1 cellular context compared by ENCODE assay signal in the genomic region with DNA sequence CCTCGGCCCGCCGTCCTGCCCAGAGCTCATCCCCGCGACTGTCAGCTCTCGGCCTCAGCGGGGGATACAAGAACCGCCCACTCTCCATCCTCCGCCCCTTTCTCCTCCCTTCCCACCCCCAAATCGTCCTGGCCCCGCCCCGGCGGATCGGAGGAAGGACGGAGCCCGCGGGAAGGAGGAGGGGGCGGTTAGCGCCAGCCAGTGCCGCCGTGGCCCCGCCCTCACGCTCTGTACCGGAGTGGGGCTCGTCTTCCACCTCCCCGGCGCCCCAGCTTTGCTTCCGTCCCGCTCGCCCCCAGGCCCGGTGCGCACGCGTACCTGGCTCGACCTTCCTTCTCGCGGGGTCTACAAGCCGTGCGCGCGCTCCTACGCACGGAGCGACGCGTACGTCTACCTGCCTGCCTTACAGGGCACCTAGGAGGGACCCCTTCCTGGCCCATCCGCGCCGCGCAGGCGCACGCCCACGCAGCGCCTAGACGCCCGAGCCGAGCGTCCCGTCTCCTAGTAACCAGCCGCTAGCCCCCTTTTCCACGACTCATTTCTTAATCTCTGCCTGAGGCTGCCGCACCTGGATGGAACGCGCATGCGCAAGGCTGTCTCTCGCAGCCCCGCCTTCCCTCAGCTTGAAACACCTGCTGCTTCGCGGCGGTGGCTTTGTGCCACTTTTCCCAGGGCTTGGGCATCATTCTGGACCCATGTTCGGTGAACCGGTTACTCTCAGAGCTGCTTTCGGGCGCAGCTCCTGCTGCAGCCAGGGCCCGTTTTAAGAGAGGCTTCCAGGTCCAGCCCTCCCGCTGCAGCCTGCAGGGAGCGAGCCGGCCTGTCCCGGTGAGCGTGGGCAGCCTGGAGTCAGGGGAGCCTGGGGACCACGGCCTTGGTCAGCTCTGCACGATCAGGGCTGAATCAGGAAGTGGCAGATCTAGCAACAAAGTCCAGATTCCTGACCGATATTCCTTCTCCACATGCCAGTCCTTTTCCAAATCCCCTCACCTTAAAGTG.
TF ChIP-seq lines count a peak whose summit lies in the region.

A gene with protein sequence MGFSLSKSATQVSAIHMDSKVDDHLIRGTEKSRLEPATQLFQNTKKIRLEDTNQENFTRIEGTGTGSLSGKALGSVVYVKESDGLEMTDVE (plus strand): TSS at position 598 of the 999 bp plus-strand sequence. CDS start 8,852 bp downstream, outside the sequence.

TF ChIP-seq in HepG2, 621 proteins besides CTCF, POLR2A, EP300 and RAD21 (continued from another document and continues in another):
- TF ChIP-seq ZNF615 (CRISPR knock-in tag; IDR thresholded peaks at IDR 0.05; ENCODE audit: borderline replicate concordance) = no peak; the same call in 1 of the 2 replicates
- TF ChIP-seq HNRNPK (IDR thresholded peaks at IDR 0.05; ENCODE audit: low read depth, low read length, poor library complexity, severe bottlenecking) = peak; percentile 96
- TF ChIP-seq, protein P1, sequence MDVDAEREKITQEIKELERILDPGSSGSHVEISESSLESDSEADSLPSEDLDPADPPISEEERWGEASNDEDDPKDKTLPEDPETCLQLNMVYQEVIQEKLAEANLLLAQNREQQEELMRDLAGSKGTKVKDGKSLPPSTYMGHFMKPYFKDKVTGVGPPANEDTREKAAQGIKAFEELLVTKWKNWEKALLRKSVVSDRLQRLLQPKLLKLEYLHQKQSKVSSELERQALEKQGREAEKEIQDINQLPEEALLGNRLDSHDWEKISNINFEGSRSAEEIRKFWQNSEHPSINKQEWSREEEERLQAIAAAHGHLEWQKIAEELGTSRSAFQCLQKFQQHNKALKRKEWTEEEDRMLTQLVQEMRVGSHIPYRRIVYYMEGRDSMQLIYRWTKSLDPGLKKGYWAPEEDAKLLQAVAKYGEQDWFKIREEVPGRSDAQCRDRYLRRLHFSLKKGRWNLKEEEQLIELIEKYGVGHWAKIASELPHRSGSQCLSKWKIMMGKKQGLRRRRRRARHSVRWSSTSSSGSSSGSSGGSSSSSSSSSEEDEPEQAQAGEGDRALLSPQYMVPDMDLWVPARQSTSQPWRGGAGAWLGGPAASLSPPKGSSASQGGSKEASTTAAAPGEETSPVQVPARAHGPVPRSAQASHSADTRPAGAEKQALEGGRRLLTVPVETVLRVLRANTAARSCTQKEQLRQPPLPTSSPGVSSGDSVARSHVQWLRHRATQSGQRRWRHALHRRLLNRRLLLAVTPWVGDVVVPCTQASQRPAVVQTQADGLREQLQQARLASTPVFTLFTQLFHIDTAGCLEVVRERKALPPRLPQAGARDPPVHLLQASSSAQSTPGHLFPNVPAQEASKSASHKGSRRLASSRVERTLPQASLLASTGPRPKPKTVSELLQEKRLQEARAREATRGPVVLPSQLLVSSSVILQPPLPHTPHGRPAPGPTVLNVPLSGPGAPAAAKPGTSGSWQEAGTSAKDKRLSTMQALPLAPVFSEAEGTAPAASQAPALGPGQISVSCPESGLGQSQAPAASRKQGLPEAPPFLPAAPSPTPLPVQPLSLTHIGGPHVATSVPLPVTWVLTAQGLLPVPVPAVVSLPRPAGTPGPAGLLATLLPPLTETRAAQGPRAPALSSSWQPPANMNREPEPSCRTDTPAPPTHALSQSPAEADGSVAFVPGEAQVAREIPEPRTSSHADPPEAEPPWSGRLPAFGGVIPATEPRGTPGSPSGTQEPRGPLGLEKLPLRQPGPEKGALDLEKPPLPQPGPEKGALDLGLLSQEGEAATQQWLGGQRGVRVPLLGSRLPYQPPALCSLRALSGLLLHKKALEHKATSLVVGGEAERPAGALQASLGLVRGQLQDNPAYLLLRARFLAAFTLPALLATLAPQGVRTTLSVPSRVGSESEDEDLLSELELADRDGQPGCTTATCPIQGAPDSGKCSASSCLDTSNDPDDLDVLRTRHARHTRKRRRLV (CRISPR knock-in tag; IDR thresholded peaks at IDR 0.05) = peak; percentile 81
- peak; percentile 91 for TF ChIP-seq RBFOX2 (IDR thresholded peaks at IDR 0.05; ENCODE audit: low read depth, low read length)
- TF ChIP-seq, protein P2, sequence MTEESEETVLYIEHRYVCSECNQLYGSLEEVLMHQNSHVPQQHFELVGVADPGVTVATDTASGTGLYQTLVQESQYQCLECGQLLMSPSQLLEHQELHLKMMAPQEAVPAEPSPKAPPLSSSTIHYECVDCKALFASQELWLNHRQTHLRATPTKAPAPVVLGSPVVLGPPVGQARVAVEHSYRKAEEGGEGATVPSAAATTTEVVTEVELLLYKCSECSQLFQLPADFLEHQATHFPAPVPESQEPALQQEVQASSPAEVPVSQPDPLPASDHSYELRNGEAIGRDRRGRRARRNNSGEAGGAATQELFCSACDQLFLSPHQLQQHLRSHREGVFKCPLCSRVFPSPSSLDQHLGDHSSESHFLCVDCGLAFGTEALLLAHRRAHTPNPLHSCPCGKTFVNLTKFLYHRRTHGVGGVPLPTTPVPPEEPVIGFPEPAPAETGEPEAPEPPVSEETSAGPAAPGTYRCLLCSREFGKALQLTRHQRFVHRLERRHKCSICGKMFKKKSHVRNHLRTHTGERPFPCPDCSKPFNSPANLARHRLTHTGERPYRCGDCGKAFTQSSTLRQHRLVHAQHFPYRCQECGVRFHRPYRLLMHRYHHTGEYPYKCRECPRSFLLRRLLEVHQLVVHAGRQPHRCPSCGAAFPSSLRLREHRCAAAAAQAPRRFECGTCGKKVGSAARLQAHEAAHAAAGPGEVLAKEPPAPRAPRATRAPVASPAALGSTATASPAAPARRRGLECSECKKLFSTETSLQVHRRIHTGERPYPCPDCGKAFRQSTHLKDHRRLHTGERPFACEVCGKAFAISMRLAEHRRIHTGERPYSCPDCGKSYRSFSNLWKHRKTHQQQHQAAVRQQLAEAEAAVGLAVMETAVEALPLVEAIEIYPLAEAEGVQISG (CRISPR knock-in tag; IDR thresholded peaks at IDR 0.05) = peak; percentile 84
- TF ChIP-seq GPN1 (CRISPR knock-in tag; IDR thresholded peaks at IDR 0.05; ENCODE audit: borderline replicate concordance) = no peak
- TF ChIP-seq ZSCAN22 (CRISPR knock-in tag; IDR thresholded peaks at IDR 0.05) = 0 out of 2 replicates have a peak, but pooled peaks have one; percentile 58
- TF ChIP-seq KDM5A (IDR thresholded peaks at IDR 0.05; ENCODE audit: borderline replicate concordance, low read length) = peak; percentile 83
- TF ChIP-seq KDM4B (CRISPR knock-in tag; IDR thresholded peaks at IDR 0.05) = peak; percentile 38; the same call in 1 of the 2 replicates
- TF ChIP-seq RFXANK (CRISPR knock-in tag; IDR thresholded peaks at IDR 0.05) = no peak
- peak; percentile 74 for TF ChIP-seq PHF5A (CRISPR knock-in tag; IDR thresholded peaks at IDR 0.05; ENCODE audit: low read depth, unreplicated experiment)
- TF ChIP-seq CC2D1A (CRISPR knock-in tag; IDR thresholded peaks at IDR 0.05) = no peak
- no peak for TF ChIP-seq PHB2 (IDR thresholded peaks at IDR 0.05; ENCODE audit: partially characterized antibody)
- no peak for TF ChIP-seq ZNF850 (CRISPR knock-in tag; conservative IDR thresholded peaks at IDR 0.05)
- no peak for TF ChIP-seq MAFK (conservative IDR thresholded peaks at IDR 0.05 in 1 of 2, IDR thresholded peaks at IDR 0.05 in 1 of 2; ENCODE audit: low read length in 2 of 2)
- TF ChIP-seq ZNF263 (CRISPR knock-in tag; IDR thresholded peaks at IDR 0.05) = peak; percentile 52; the same call in 1 of the 2 replicates
- TF ChIP-seq STAG1 (CRISPR knock-in tag; IDR thresholded peaks at IDR 0.05) = no peak; the same call in 1 of the 2 replicates
- TF ChIP-seq, protein P3, sequence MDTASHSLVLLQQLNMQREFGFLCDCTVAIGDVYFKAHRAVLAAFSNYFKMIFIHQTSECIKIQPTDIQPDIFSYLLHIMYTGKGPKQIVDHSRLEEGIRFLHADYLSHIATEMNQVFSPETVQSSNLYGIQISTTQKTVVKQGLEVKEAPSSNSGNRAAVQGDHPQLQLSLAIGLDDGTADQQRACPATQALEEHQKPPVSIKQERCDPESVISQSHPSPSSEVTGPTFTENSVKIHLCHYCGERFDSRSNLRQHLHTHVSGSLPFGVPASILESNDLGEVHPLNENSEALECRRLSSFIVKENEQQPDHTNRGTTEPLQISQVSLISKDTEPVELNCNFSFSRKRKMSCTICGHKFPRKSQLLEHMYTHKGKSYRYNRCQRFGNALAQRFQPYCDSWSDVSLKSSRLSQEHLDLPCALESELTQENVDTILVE (CRISPR knock-in tag; IDR thresholded peaks at IDR 0.05) = peak; percentile 100
- TF ChIP-seq ZNF33B (CRISPR knock-in tag; IDR thresholded peaks at IDR 0.05) = peak; percentile 24; the same call in 1 of the 2 replicates
- TF ChIP-seq ZNF33A (CRISPR knock-in tag; IDR thresholded peaks at IDR 0.05; ENCODE audit: borderline replicate concordance) = no peak
- TF ChIP-seq, protein P4, sequence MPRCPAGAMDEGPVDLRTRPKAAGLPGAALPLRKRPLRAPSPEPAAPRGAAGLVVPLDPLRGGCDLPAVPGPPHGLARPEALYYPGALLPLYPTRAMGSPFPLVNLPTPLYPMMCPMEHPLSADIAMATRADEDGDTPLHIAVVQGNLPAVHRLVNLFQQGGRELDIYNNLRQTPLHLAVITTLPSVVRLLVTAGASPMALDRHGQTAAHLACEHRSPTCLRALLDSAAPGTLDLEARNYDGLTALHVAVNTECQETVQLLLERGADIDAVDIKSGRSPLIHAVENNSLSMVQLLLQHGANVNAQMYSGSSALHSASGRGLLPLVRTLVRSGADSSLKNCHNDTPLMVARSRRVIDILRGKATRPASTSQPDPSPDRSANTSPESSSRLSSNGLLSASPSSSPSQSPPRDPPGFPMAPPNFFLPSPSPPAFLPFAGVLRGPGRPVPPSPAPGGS (CRISPR knock-in tag; IDR thresholded peaks at IDR 0.05) = peak; percentile 75
- TF ChIP-seq, protein P5, sequence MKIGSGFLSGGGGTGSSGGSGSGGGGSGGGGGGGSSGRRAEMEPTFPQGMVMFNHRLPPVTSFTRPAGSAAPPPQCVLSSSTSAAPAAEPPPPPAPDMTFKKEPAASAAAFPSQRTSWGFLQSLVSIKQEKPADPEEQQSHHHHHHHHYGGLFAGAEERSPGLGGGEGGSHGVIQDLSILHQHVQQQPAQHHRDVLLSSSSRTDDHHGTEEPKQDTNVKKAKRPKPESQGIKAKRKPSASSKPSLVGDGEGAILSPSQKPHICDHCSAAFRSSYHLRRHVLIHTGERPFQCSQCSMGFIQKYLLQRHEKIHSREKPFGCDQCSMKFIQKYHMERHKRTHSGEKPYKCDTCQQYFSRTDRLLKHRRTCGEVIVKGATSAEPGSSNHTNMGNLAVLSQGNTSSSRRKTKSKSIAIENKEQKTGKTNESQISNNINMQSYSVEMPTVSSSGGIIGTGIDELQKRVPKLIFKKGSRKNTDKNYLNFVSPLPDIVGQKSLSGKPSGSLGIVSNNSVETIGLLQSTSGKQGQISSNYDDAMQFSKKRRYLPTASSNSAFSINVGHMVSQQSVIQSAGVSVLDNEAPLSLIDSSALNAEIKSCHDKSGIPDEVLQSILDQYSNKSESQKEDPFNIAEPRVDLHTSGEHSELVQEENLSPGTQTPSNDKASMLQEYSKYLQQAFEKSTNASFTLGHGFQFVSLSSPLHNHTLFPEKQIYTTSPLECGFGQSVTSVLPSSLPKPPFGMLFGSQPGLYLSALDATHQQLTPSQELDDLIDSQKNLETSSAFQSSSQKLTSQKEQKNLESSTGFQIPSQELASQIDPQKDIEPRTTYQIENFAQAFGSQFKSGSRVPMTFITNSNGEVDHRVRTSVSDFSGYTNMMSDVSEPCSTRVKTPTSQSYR (CRISPR knock-in tag; IDR thresholded peaks at IDR 0.05; ENCODE audit: borderline replicate concordance) = peak; percentile 40; the same call in 1 of the 2 replicates
- TF ChIP-seq ZNF44 (CRISPR knock-in tag; IDR thresholded peaks at IDR 0.05) = peak; percentile 87; the same call in 1 of the 2 replicates
- TF ChIP-seq TOPORS (CRISPR knock-in tag; IDR thresholded peaks at IDR 0.05) = peak; percentile 38; the same call in 1 of the 2 replicates
- no peak for TF ChIP-seq SP2 (CRISPR knock-in tag; IDR thresholded peaks at IDR 0.05)
- TF ChIP-seq MYNN (CRISPR knock-in tag; IDR thresholded peaks at IDR 0.05; ENCODE audit: low read depth) = no peak
- TF ChIP-seq ZNF136 (CRISPR knock-in tag; IDR thresholded peaks at IDR 0.05; ENCODE audit: low read depth) = no peak
- TF ChIP-seq, protein P6, sequence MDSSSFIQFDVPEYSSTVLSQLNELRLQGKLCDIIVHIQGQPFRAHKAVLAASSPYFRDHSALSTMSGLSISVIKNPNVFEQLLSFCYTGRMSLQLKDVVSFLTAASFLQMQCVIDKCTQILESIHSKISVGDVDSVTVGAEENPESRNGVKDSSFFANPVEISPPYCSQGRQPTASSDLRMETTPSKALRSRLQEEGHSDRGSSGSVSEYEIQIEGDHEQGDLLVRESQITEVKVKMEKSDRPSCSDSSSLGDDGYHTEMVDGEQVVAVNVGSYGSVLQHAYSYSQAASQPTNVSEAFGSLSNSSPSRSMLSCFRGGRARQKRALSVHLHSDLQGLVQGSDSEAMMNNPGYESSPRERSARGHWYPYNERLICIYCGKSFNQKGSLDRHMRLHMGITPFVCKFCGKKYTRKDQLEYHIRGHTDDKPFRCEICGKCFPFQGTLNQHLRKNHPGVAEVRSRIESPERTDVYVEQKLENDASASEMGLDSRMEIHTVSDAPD (CRISPR knock-in tag; IDR thresholded peaks at IDR 0.05) = no peak; the same call in 1 of the 2 replicates
- TF ChIP-seq LCORL (IDR thresholded peaks at IDR 0.05) = no peak
- TF ChIP-seq LCORL (CRISPR knock-in tag; IDR thresholded peaks at IDR 0.05) = peak; percentile 80
- TF ChIP-seq ZBTB7A (CRISPR knock-in tag; IDR thresholded peaks at IDR 0.05) = peak; percentile 81
